Comparison of ENCODE assay signal across 10 cellular contexts in the genomic region with DNA sequence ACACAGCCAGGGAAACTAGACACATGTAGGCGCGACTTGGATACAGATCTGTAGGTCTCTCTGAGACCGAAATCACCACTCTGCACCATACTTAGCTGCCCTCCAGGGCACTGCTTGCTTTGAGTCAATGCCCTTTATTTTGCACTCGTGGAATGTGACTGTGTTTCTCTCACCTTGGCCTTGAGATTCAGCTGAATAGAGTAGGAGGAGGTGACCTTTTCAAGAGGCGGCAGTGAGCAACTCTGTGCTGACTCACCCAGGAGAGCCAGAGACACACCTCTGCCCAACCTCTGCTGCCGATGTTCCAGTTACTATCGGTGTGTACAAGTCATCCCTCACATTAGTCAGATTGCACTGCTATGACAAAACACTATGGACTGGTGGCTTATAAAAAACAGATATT.
A peak's percentile ranks its signal among the peaks of the same experiment; 100 is the strongest.
DNase-seq lines count a peak whose midpoint lies in the region; ATAC-seq lines count a peak whose summit lies in the region.
"Had no signal": no experiment of that assay in that cellular context is flagged by ENCODE, and none has a peak within 500 bp of the region (broad histone marks: within the 10 kb centered on the region; RNA-seq: fewer than 3 reads in every experiment).

No MANE protein-coding gene starts in this region.

- no peak overlapping the region for H2BK12ac ChIP-seq in trophoblast cell (ENCODE audit: low read length)

- H3K4me3 Mint-ChIP-seq in stimulated activated naive CD8-positive, alpha-beta T cell treated with anti-CD3 and anti-CD28 coated beads, Interleukin-15, Interleukin-2, amounts not matched to agents 100 ng/mL and 50 ng/mL, for 24 hours = no peak overlapping the region

- no peak overlapping the region for H4K12ac ChIP-seq in trophoblast cell (ENCODE audit: low read depth, low read length)

- no peak overlapping the region for H3K14ac ChIP-seq in trophoblast cell (ENCODE audit: low read length)

- H3K4me1 Mint-ChIP-seq in stimulated activated naive CD8-positive, alpha-beta T cell treated with anti-CD3 and anti-CD28 coated beads, Interleukin-15, Interleukin-2, amounts not matched to agents 100 ng/mL and 50 ng/mL, for 24 hours (ENCODE audit: low read depth) = peaks cover 48% of the 10 kb centered on the region

- no peak overlapping the region for H3K4me2 ChIP-seq in trophoblast cell (ENCODE audit: low read length)

- no peaks in the 10 kb centered on the region for H3K4me1 ChIP-seq in trophoblast cell (ENCODE audit: control insufficient read depth in 1 of 2, insufficient read depth in 2 of 2, low read length in 2 of 2)
- H3K4me1 ChIP-seq in right cardiac atrium (ENCODE audit: control insufficient read depth, insufficient read depth, low read length) = no peaks in the 10 kb centered on the region
- H3K4me1 ChIP-seq: gastroesophageal sphincter had no signal

- H3K27ac Mint-ChIP-seq in stimulated activated naive CD8-positive, alpha-beta T cell treated with anti-CD3 and anti-CD28 coated beads, Interleukin-15, Interleukin-2, amounts not matched to agents 100 ng/mL and 50 ng/mL, for 24 hours = peak overlapping the region; percentile 81

- H3K9me3 ChIP-seq in trophoblast cell (ENCODE audit: insufficient read depth, low read depth, low read length) = no peaks in the 10 kb centered on the region
- peaks cover 3% of the 10 kb centered on the region for H3K9me3 ChIP-seq in right cardiac atrium (ENCODE audit: control insufficient read depth, low read length)

- no peak overlapping the region for H3K23ac ChIP-seq in trophoblast cell (ENCODE audit: low read length)

- H4K91ac ChIP-seq in trophoblast cell (ENCODE audit: low read depth, low read length) = no peak overlapping the region

- no peak overlapping the region for H3K4me3 ChIP-seq in trophoblast cell (ENCODE audit: low read depth, low read length)
- no peak overlapping the region for H3K4me3 ChIP-seq in right cardiac atrium (ENCODE audit: low read length)
- H3K4me3 ChIP-seq: gastroesophageal sphincter had no signal

- no peaks in the 10 kb centered on the region for H3K79me2 ChIP-seq in trophoblast cell (ENCODE audit: control insufficient read depth, insufficient read depth, low read length, poor library complexity)

- WGBS in trophoblast cell (ENCODE audit: extremely low coverage, insufficient coverage, insufficient read length) = no CpG with 5 or more reads among the region's 7 CpGs
- WGBS in right cardiac atrium = 83% methylated on average over 7 of the region's 7 CpGs

- intact Hi-C loops in right cardiac atrium (cut with DNase I) = no loop called here

- peaks cover 5% of the 10 kb centered on the region for H3K9me3 Mint-ChIP-seq in stimulated activated naive CD8-positive, alpha-beta T cell treated with anti-CD3 and anti-CD28 coated beads, Interleukin-15, Interleukin-2, amounts not matched to agents 100 ng/mL and 50 ng/mL, for 24 hours

- ATAC-seq in right cardiac atrium = no peak
- ATAC-seq: gastroesophageal sphincter had no signal

- H3K36me3 Mint-ChIP-seq in stimulated activated naive CD8-positive, alpha-beta T cell treated with anti-CD3 and anti-CD28 coated beads, Interleukin-15, Interleukin-2, amounts not matched to agents 100 ng/mL and 50 ng/mL, for 24 hours (ENCODE audit: low read depth) = no peaks in the 10 kb centered on the region

- H2BK5ac ChIP-seq in trophoblast cell (ENCODE audit: low read depth, low read length, poor library complexity) = no peak overlapping the region

- no peak overlapping the region for H3K9ac ChIP-seq in trophoblast cell (ENCODE audit: low read length)

- H2BK120ac ChIP-seq in trophoblast cell (ENCODE audit: insufficient read depth, low read length, poor library complexity) = no peak overlapping the region

- peak; percentile 44 to 56 for DNase-seq in activated CD4-positive, alpha-beta T cell treated with anti-CD3 and anti-CD28 coated beads for 24 hours (ENCODE audit: low read depth in 2 of 2)
- peak; percentile 40 for DNase-seq in activated effector memory CD4-positive, alpha-beta T cell treated with Interleukin-2 at 50 U/mL for 16 hours
- peak; percentile 57 to 59 for DNase-seq in trophoblast cell
- DNase-seq in right cardiac atrium = no peak
- no peak for DNase-seq in D341Med (ENCODE audit: low spot score)
- no peak for DNase-seq in UCSD-AML1 (lab: John Stamatoyannopoulos, UW; ENCODE audit: unreplicated experiment)
- DNase-seq: mesenchymal stem cell, NCI-H2029 had no signal

- no peak overlapping the region for H3K4ac ChIP-seq in trophoblast cell (ENCODE audit: low read depth, low read length)

- no peak overlapping the region for H4K8ac ChIP-seq in trophoblast cell (ENCODE audit: low read depth, low read length)

- no peak overlapping the region for H2AFZ ChIP-seq in trophoblast cell (ENCODE audit: insufficient read depth, low read length, poor library complexity)

- H3K79me1 ChIP-seq in trophoblast cell (ENCODE audit: low read length) = no peaks in the 10 kb centered on the region

- H3K27ac ChIP-seq in trophoblast cell (ENCODE audit: low read depth, low read length) = no peak overlapping the region
- H3K27ac ChIP-seq in right cardiac atrium (ENCODE audit: low read length) = no peak overlapping the region
- H3K27ac ChIP-seq: gastroesophageal sphincter had no signal

- H3K27me3 Mint-ChIP-seq in stimulated activated naive CD8-positive, alpha-beta T cell treated with anti-CD3 and anti-CD28 coated beads, Interleukin-15, Interleukin-2, amounts not matched to agents 100 ng/mL and 50 ng/mL, for 24 hours = no peaks in the 10 kb centered on the region

- H3K18ac ChIP-seq in trophoblast cell (ENCODE audit: low read length) = no peak overlapping the region

- no peak overlapping the region for H2AK5ac ChIP-seq in trophoblast cell (ENCODE audit: low read length)

- H3K27me3 ChIP-seq in trophoblast cell (ENCODE audit: insufficient read depth, low read length) (no peaks in the 10 kb centered on the region), right cardiac atrium (ENCODE audit: control insufficient read depth, insufficient read depth) (no peaks in the 10 kb centered on the region)

- H3K36me3 ChIP-seq in trophoblast cell (ENCODE audit: control insufficient read depth in 1 of 2, insufficient read depth in 2 of 2, low read length in 2 of 2) = no peaks in the 10 kb centered on the region
- H3K36me3 ChIP-seq: gastroesophageal sphincter had no signal

Comparison
In these comparisons a context has a peak if more than half of its experiments do, and no peak if none do; other contexts are left out.
1. DNase-seq: peak in activated CD4-positive, alpha-beta T cell treated with anti-CD3 and anti-CD28 coated beads for 24 hours (2 of 2), activated effector memory CD4-positive, alpha-beta T cell treated with Interleukin-2 at 50 U/mL for 16 hours (single experiment) and trophoblast cell (2 of 2); none in right cardiac atrium (0 of 3), D341Med (single experiment) and UCSD-AML1 (single experiment).